8 cellular contexts compared by ENCODE assay signal in genomic region chr12:103495158-103495782, GRCh38. TPM values are rescaled to one million over a fixed set of nuclear protein-coding genes. Genes with fewer than 3 reads are reported as not detected.
DNase-seq lines count a peak whose midpoint lies in the region; ATAC-seq and TF ChIP-seq lines count a peak whose summit lies in the region.

No MANE protein-coding gene starts in this region.

- WGBS in heart left ventricle, 4 donors: 1 to 3% (median 1%) methylated on average over 14 to 57 of the region's 58 CpGs

- no peak overlapping the region for H3K27ac Mint-ChIP-seq in activated T-helper 1 cell treated with anti-CD3 and anti-CD28 coated beads, Interleukin-12 subunit alpha, Interleukin-12 subunit beta, Interleukin-2, Interleukin-4 antibody, amounts not matched to agents 30 ng/mL and 10 ng/mL and 1 ng/mL, durations not matched to agents 14 hours and 24 hours and 36 hours

- H3K27me3 Mint-ChIP-seq in activated T-helper 1 cell treated with anti-CD3 and anti-CD28 coated beads, Interleukin-12 subunit alpha, Interleukin-12 subunit beta, Interleukin-2, Interleukin-4 antibody, amounts not matched to agents 30 ng/mL and 10 ng/mL and 1 ng/mL, durations not matched to agents 14 hours and 24 hours and 36 hours (ENCODE audit: insufficient read depth): peaks cover 25% of the 10 kb centered on the region

- H3K27me3 ChIP-seq in heart left ventricle (peaks cover 3 to 63% (median 30%) of the 10 kb centered on the region in 9 donors), uterus (peaks cover 9% of the 10 kb centered on the region in 2 donors)

- ATAC-seq in GM18517 (IDR thresholded peaks at IDR 0.05; ENCODE audit: unreplicated experiment): peak; percentile 67
- peak; percentile 56 for ATAC-seq in HG03025 (IDR thresholded peaks at IDR 0.05; ENCODE audit: low FRiP score, unreplicated experiment)
- ATAC-seq in heart left ventricle: peak in 1 of 4 donors; percentile 31

- H3K27ac ChIP-seq in heart left ventricle (no peak overlapping the region), skin epidermis (peak overlapping the region in 8 of 21 experiments; percentile 6 to 86 (median 50)), uterus (no peak overlapping the region)

- TF ChIP-seq POLR2A in heart left ventricle (IDR thresholded peaks at IDR 0.05) (no peak), uterus (IDR thresholded peaks at IDR 0.05) (no peak)

- peaks cover 27% of the 10 kb centered on the region for H3K4me1 Mint-ChIP-seq in activated T-helper 1 cell treated with anti-CD3 and anti-CD28 coated beads, Interleukin-12 subunit alpha, Interleukin-12 subunit beta, Interleukin-2, Interleukin-4 antibody, amounts not matched to agents 30 ng/mL and 10 ng/mL and 1 ng/mL, durations not matched to agents 14 hours and 24 hours and 36 hours (ENCODE audit: low read depth)

- H3K36me3 ChIP-seq in heart left ventricle: no peaks in the 10 kb centered on the region
- no peaks in the 10 kb centered on the region for H3K36me3 ChIP-seq in uterus

- H3K9me3 Mint-ChIP-seq in activated T-helper 1 cell treated with anti-CD3 and anti-CD28 coated beads, Interleukin-12 subunit alpha, Interleukin-12 subunit beta, Interleukin-2, Interleukin-4 antibody, amounts not matched to agents 30 ng/mL and 10 ng/mL and 1 ng/mL, durations not matched to agents 14 hours and 24 hours and 36 hours: peaks cover 11% of the 10 kb centered on the region

- H3K9me3 ChIP-seq in heart left ventricle (no peaks in the 10 kb centered on the region), uterus (no peaks in the 10 kb centered on the region)

- H3K4me1 ChIP-seq in heart left ventricle (peaks cover 0 to 15% (median 0%) of the 10 kb centered on the region in 12 donors), uterus (no peaks in the 10 kb centered on the region)

- peak overlapping the region; percentile 62 for H3K4me3 Mint-ChIP-seq in activated T-helper 1 cell treated with anti-CD3 and anti-CD28 coated beads, Interleukin-12 subunit alpha, Interleukin-12 subunit beta, Interleukin-2, Interleukin-4 antibody, amounts not matched to agents 30 ng/mL and 10 ng/mL and 1 ng/mL, durations not matched to agents 14 hours and 24 hours and 36 hours

- intact Hi-C loops in activated T-helper 1 cell treated with anti-CD3 and anti-CD28 coated beads, Interleukin-12 subunit alpha, Interleukin-12 subunit beta, Interleukin-2, Interleukin-4 antibody, amounts not matched to agents 30 ng/mL and 10 ng/mL and 1 ng/mL, durations not matched to agents 14 hours and 24 hours and 36 hours (cut with micrococcal nuclease): loop anchor here (1.0 to 5.0 kb wide), 3 partner anchors 10 to 1612 kb away; partner anchors contain the start of gene WASHC4
- intact Hi-C loops in heart left ventricle (cut with DNase I) (no loop called here), uterus (cut with DNase I; ENCODE audit: low total_unique reads) (no loop called here)

- TF ChIP-seq CTCF in heart left ventricle (IDR thresholded peaks at IDR 0.05) (no peak), uterus (IDR thresholded peaks at IDR 0.05) (no peak)

- peaks cover 2% of the 10 kb centered on the region for H3K36me3 Mint-ChIP-seq in activated T-helper 1 cell treated with anti-CD3 and anti-CD28 coated beads, Interleukin-12 subunit alpha, Interleukin-12 subunit beta, Interleukin-2, Interleukin-4 antibody, amounts not matched to agents 30 ng/mL and 10 ng/mL and 1 ng/mL, durations not matched to agents 14 hours and 24 hours and 36 hours (ENCODE audit: low read depth)

- DNase-seq in NCI-H510A treated with DMSO at 0.1 percent for 48 hours (lab: John Stamatoyannopoulos, UW) (peak; percentile 96), heart left ventricle (no peak), uterus (no peak), GF-D8 (lab: John Stamatoyannopoulos, UW) (no peak)
- DNase-seq in activated T-helper 1 cell treated with anti-CD3 and anti-CD28 coated beads, Interleukin-12 subunit alpha, Interleukin-12 subunit beta, Interleukin-2, Interleukin-4 antibody, amounts not matched to agents 30 ng/mL and 10 ng/mL and 1 ng/mL, durations not matched to agents 14 hours and 24 hours and 36 hours (ENCODE audit: low spot score): peak; percentile 16

- H3K4me3 ChIP-seq in heart left ventricle (peak overlapping the region in 11 of 12 donors; percentile 10 to 51 (median 41)), skin epidermis (peak overlapping the region; percentile 28 to 39 (median 33)), uterus (no peak overlapping the region)

RNA-seq across cellular contexts. Expression of gene C12orf42, which starts 0.5 kb away (rescaled TPM):
- total RNA-seq in activated T-helper 1 cell treated with anti-CD3 and anti-CD28 coated beads, Interleukin-12 subunit alpha, Interleukin-12 subunit beta, Interleukin-2, Interleukin-4 antibody, amounts not matched to agents 30 ng/mL and 10 ng/mL and 1 ng/mL, durations not matched to agents 14 hours and 24 hours and 36 hours: not detected in 2 replicates
- not detected for total RNA-seq in heart left ventricle
- not detected for polyA plus RNA-seq in heart left ventricle
- total RNA-seq in uterus: under 1 TPM in 1 of 4 donors, not detected in 3; 0.21 TPM

Comparison
In these comparisons a context has a peak if more than half of its experiments do, and no peak if none do; other contexts are left out.
1. DNase-seq: peak in NCI-H510A treated with DMSO at 0.1 percent for 48 hours (single experiment) and activated T-helper 1 cell treated with anti-CD3 and anti-CD28 coated beads, Interleukin-12 subunit alpha, Interleukin-12 subunit beta, Interleukin-2, Interleukin-4 antibody, amounts not matched to agents 30 ng/mL and 10 ng/mL and 1 ng/mL, durations not matched to agents 14 hours and 24 hours and 36 hours (single experiment); none in heart left ventricle (0 of 5), uterus (0 of 2) and GF-D8 (single experiment).
2. H3K4me3 ChIP-seq: peak in heart left ventricle (11 of 12) and skin epidermis (7 of 7); none in uterus (0 of 2).